Comparison of ENCODE assay signal across 18 cellular contexts in the genomic region with DNA sequence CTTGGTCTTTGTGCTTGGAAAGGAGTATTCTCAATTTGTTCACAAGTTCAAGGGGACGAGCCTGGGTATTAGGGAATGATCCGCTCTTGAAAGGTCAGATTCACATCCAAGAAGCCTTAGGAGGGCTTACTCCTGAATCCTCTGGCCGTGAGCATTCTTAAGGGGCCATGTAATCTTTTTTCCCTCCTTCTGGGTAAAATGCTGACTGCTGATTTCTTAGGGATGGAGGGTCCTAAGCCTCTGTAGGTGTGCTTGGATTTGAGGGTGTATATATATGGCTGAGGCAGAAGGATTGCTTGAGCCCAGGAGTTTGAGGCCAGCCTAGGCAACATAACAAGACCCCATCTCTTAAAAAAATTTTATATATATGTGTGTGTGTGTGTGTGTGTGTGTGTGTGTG.
"Had no signal": no experiment of that assay in that cellular context is flagged by ENCODE, and none has a peak within 500 bp of the region (broad histone marks: within the 10 kb centered on the region; RNA-seq: fewer than 3 reads in every experiment).

No MANE protein-coding gene starts in this region.

- H3K4me3 ChIP-seq: coronary artery, lung had no signal

- H3K27ac ChIP-seq: coronary artery had no signal

- DNase-seq: activated CD4-positive, alpha-beta memory T cell treated with anti-CD3 and anti-CD28 coated beads, Interleukin-2, amount 10 ng/mL, durations not matched to agents 7 days and 5 days; activated CD4-positive, alpha-beta T cell treated with anti-CD3 and anti-CD28 coated beads for 4 hours; activated effector memory CD4-positive, alpha-beta T cell treated with Interleukin-2 at 50 U/mL for 16 hours; activated naive CD4-positive, alpha-beta T cell treated with anti-CD3 and anti-CD28 coated beads, Interleukin-2, amount 50 U/mL, for 16 hours; activated T-cell treated with anti-CD3 and anti-CD28 coated beads, Interleukin-2, amount 50 U/mL, for 24 hours; effector CD4-positive, alpha-beta T cell; foreskin melanocyte; head of caudate nucleus; left cardiac atrium; naive B cell; retina; stimulated activated naive CD8-positive, alpha-beta T cell treated with anti-CD3 and anti-CD28 coated beads, Interleukin-15, amount 100 ng/mL, for 72 hours had no signal

- H3K27me3 Mint-ChIP-seq: stimulated activated naive CD8-positive, alpha-beta T cell treated with anti-CD3 and anti-CD28 coated beads, Interleukin-15, amount 100 ng/mL, for 72 hours had no signal

- ATAC-seq: left cardiac atrium, WTC11 had no signal

- H3K4me3 Mint-ChIP-seq: activated CD4-positive, alpha-beta memory T cell treated with anti-CD3 and anti-CD28 coated beads, Interleukin-2, amount 10 ng/mL, durations not matched to agents 7 days and 5 days; activated T-cell treated with anti-CD3 and anti-CD28 coated beads, Interleukin-2, amount 50 U/mL, for 24 hours; central memory CD8-positive, alpha-beta T cell; T-helper 1 cell treated with Interleukin-12 subunit alpha and Interleukin-12 subunit beta and Interleukin-4 antibody, amounts not matched to agents 30 μg/mL and 1 μg/mL, for 36 hours; type B pancreatic cell; WTC11 had no signal

- H3K27ac Mint-ChIP-seq: activated CD4-positive, alpha-beta memory T cell treated with anti-CD3 and anti-CD28 coated beads, Interleukin-2, amount 10 ng/mL, durations not matched to agents 7 days and 5 days; activated T-cell treated with anti-CD3 and anti-CD28 coated beads, Interleukin-2, amount 50 U/mL, for 24 hours; T-helper 1 cell treated with Interleukin-12 subunit alpha and Interleukin-12 subunit beta and Interleukin-4 antibody, amounts not matched to agents 30 μg/mL and 1 μg/mL, for 36 hours; type B pancreatic cell had no signal

- H3K9me3 Mint-ChIP-seq: activated CD4-positive, alpha-beta memory T cell treated with anti-CD3 and anti-CD28 coated beads, Interleukin-2, amount 10 ng/mL, durations not matched to agents 7 days and 5 days; activated T-cell treated with anti-CD3 and anti-CD28 coated beads, Interleukin-2, amount 50 U/mL, for 24 hours; central memory CD8-positive, alpha-beta T cell; stimulated activated naive CD8-positive, alpha-beta T cell treated with anti-CD3 and anti-CD28 coated beads, Interleukin-15, amount 100 ng/mL, for 72 hours; T-helper 1 cell treated with Interleukin-12 subunit alpha and Interleukin-12 subunit beta and Interleukin-4 antibody, amounts not matched to agents 30 μg/mL and 1 μg/mL, for 36 hours had no signal

- H3K4me1 Mint-ChIP-seq: activated CD4-positive, alpha-beta memory T cell treated with anti-CD3 and anti-CD28 coated beads, Interleukin-2, amount 10 ng/mL, durations not matched to agents 7 days and 5 days; central memory CD8-positive, alpha-beta T cell had no signal
